Comparison of ENCODE assay signal across 30 cellular contexts in genomic region chr12:109267361-109267760, GRCh38. TPM values are rescaled to one million over a fixed set of nuclear protein-coding genes. Genes with fewer than 3 reads are reported as not detected.
DNase-seq lines count a peak whose midpoint lies in the region; ATAC-seq, FAIRE-seq and TF ChIP-seq lines count a peak whose summit lies in the region.
"Had no signal": no experiment of that assay in that cellular context is flagged by ENCODE, and none has a peak within 500 bp of the region (broad histone marks: within the 10 kb centered on the region; RNA-seq: fewer than 3 reads in every experiment).

No MANE protein-coding gene starts in this region.

- H3K79me2 ChIP-seq in osteoblast (ENCODE audit: insufficient read depth, low read length): no peaks in the 10 kb centered on the region
- no peaks in the 10 kb centered on the region for H3K79me2 ChIP-seq in HepG2 (ENCODE audit: insufficient read depth, low read length)

- H3K36me3 ChIP-seq in HEK293 (ENCODE audit: control insufficient read depth in 2 of 2, insufficient read depth in 1 of 2, low read length in 2 of 2): peaks cover 0 to 19% of the 10 kb centered on the region in 2 experiments; a peak in 2 of 3 replicates
- H3K36me3 ChIP-seq in osteoblast (ENCODE audit: insufficient read depth, low read length): no peaks in the 10 kb centered on the region
- no peaks in the 10 kb centered on the region for H3K36me3 ChIP-seq in uterus
- H3K36me3 ChIP-seq in HepG2 (replicated peaks in 1 of 2; ENCODE audit: control insufficient read depth in 1 of 2, insufficient read depth in 2 of 2, low read length in 2 of 2): peaks cover 0 to 11% of the 10 kb centered on the region in 2 experiments; a peak in 3 of 5 replicates
- H3K36me3 ChIP-seq: BE2C, BLaER1 had no signal

- H4K20me1 ChIP-seq in osteoblast (ENCODE audit: insufficient read depth, low read length) (no peaks in the 10 kb centered on the region), HepG2 (ENCODE audit: insufficient read depth, low read length) (no peaks in the 10 kb centered on the region)
- H4K20me1 ChIP-seq: BLaER1 had no signal

- POLR2A ChIA-PET in HEK293 (lab: Yijun Ruan, JAX): interaction anchor here (1.5 kb wide), 1 partner anchor 11 kb away, joined by 3 read pairs; no protein-coding TSS in a partner anchor
- POLR2A ChIA-PET in HepG2 (lab: Yijun Ruan, JAX): no interaction called here

- no peak overlapping the region for H3K27ac ChIP-seq in HEK293 (ENCODE audit: extremely low read depth, low read depth, low read length)
- H3K27ac ChIP-seq in osteoblast (ENCODE audit: low read depth, low read length): no peak overlapping the region
- peak overlapping the region; percentile 28 to 76 for H3K27ac ChIP-seq in uterus
- no peak overlapping the region for H3K27ac ChIP-seq in HepG2 (ENCODE audit: extremely low read length, insufficient read depth, low read length)
- H3K27ac ChIP-seq: 22Rv1, A549, BLaER1 had no signal

- TF ChIP-seq RAD21 in HepG2 (CRISPR knock-in tag; IDR thresholded peaks at IDR 0.05): no peak

- TF ChIP-seq CTCF in HEK293 (tag by site-specific recombination; IDR thresholded peaks at IDR 0.05): no peak
- TF ChIP-seq CTCF in chondrocyte (IDR thresholded peaks at IDR 0.05): no peak
- TF ChIP-seq CTCF in osteoblast (IDR thresholded peaks at IDR 0.05; ENCODE audit: extremely low read depth, low read depth, low read length): no peak
- TF ChIP-seq CTCF in uterus (IDR thresholded peaks at IDR 0.05): no peak
- no peak for TF ChIP-seq CTCF in HepG2 (CRISPR knock-in tag; IDR thresholded peaks at IDR 0.05)

- no peak overlapping the region for H3K4me2 ChIP-seq in osteoblast (ENCODE audit: insufficient read depth, low read length)
- H3K4me2 ChIP-seq in HepG2 (ENCODE audit: low read depth, low read length): no peak overlapping the region
- H3K4me2 ChIP-seq: A549, BLaER1 had no signal

- H3K27me3 ChIP-seq in osteoblast (ENCODE audit: insufficient read depth, low read length): no peaks in the 10 kb centered on the region
- no peaks in the 10 kb centered on the region for H3K27me3 ChIP-seq in uterus
- no peaks in the 10 kb centered on the region for H3K27me3 ChIP-seq in HepG2 (ENCODE audit: control insufficient read depth in 1 of 2, insufficient read depth in 2 of 2, low read length in 2 of 2)
- H3K27me3 ChIP-seq: BE2C, BLaER1 had no signal

- TF ChIP-seq EP300 in HepG2 (IDR thresholded peaks at IDR 0.05; ENCODE audit: low read depth in 2 of 2, low read length in 2 of 2) (no peak), HepG2 (CRISPR knock-in tag; IDR thresholded peaks at IDR 0.05; ENCODE audit: borderline replicate concordance) (no peak)

- H3K9ac ChIP-seq in HepG2 (ENCODE audit: insufficient read depth, low read depth, low read length): no peak overlapping the region
- H3K9ac ChIP-seq: BLaER1 had no signal

- CTCF ChIA-PET in HEK293 (lab: Yijun Ruan, JAX): interaction anchor here (0.7 to 6.0 kb wide), 4 partner anchors 88 to 318 kb away, joined by 3 to 93 read pairs (median 4); no protein-coding TSS in a partner anchor
- CTCF ChIA-PET in HepG2 (lab: Yijun Ruan, JAX; ENCODE audit: low intra/inter-chr PET ratio, low total read pairs): no interaction called here

- H3K9me3 ChIP-seq in HEK293 (ENCODE audit: control insufficient read depth, insufficient read depth, low read depth, low read length) (no peaks in the 10 kb centered on the region), osteoblast (ENCODE audit: low read depth, low read length) (no peaks in the 10 kb centered on the region), uterus (peaks cover 0 to 6% of the 10 kb centered on the region in 2 donors), HepG2 (ENCODE audit: low read length) (no peaks in the 10 kb centered on the region)
- H3K9me3 ChIP-seq: BE2C, BLaER1 had no signal

- H3K9me3 Mint-ChIP-seq in chondrocyte (ENCODE audit: low read depth): peaks cover 13% of the 10 kb centered on the region
- H3K9me3 Mint-ChIP-seq in stimulated activated memory B cell treated with anti-CD40 and anti-IgM and Interleukin-4, amounts not matched to agents 10 μg/mL and 1 μg/mL and 100 μg/mL, for 72 hours: peaks cover 10% of the 10 kb centered on the region

- peak; percentile 64 for DNase-seq in chondrocyte (ENCODE audit: low spot score)
- DNase-seq in osteoblast (ENCODE audit: insufficient read length, low spot score, missing footprints): peak; percentile 39
- no peak for DNase-seq in uterus
- DNase-seq in NCI-H1417 treated with DMSO at 0.1 percent for 48 hours (lab: John Stamatoyannopoulos, UW): no peak
- DNase-seq in Ammon's horn (ENCODE audit: low spot score): no peak
- DNase-seq in HepG2 (ENCODE audit: low spot score): no peak
- DNase-seq: AML-193; BE2C; C1 segment of cervical spinal cord; CD4-positive, alpha-beta memory T cell; CD4-positive, CD25-positive, alpha-beta regulatory T cell; CD8-positive, alpha-beta memory T cell; COR-L47; DMS 273 treated with DMSO at 0.1 percent for 48 hours; DMS153; DMS53; DMS79; DND-41; EL; GF-D8 had no signal

- H2AFZ ChIP-seq in osteoblast (ENCODE audit: low read length) (no peak overlapping the region), HepG2 (ENCODE audit: low read length) (no peak overlapping the region)

- no peak for FAIRE-seq in HepG2 (lab: Jason Lieb, UNC)
- FAIRE-seq: A549, G401.6, GM12891, GM19239 had no signal

- no peak overlapping the region for H3K27ac Mint-ChIP-seq in chondrocyte (ENCODE audit: unreplicated experiment)
- no peak overlapping the region for H3K27ac Mint-ChIP-seq in stimulated activated memory B cell treated with anti-CD40 and anti-IgM and Interleukin-4, amounts not matched to agents 10 μg/mL and 1 μg/mL and 100 μg/mL, for 72 hours
- H3K27ac Mint-ChIP-seq: CD14-positive monocyte; CD4-positive, CD25-positive, alpha-beta regulatory T cell had no signal

- H3K4me3 ChIP-seq in HEK293 (ENCODE audit: low read depth, low read length): no peak overlapping the region
- no peak overlapping the region for H3K4me3 ChIP-seq in osteoblast (ENCODE audit: insufficient read depth, low read length)
- H3K4me3 ChIP-seq in uterus: no peak overlapping the region
- H3K4me3 ChIP-seq in HepG2 (replicated peaks in 1 of 3; ENCODE audit: insufficient read depth in 1 of 3, low read depth in 2 of 3, low read length in 3 of 3): no peak overlapping the region
- H3K4me3 ChIP-seq: A549, BLaER1 had no signal

- peaks cover 4% of the 10 kb centered on the region for H3K36me3 Mint-ChIP-seq in chondrocyte (ENCODE audit: low read depth)
- peaks cover 22% of the 10 kb centered on the region for H3K36me3 Mint-ChIP-seq in stimulated activated memory B cell treated with anti-CD40 and anti-IgM and Interleukin-4, amounts not matched to agents 10 μg/mL and 1 μg/mL and 100 μg/mL, for 72 hours

- peaks cover under 1% of the 10 kb centered on the region for H3K27me3 Mint-ChIP-seq in chondrocyte (ENCODE audit: low read depth)
- H3K27me3 Mint-ChIP-seq in stimulated activated memory B cell treated with anti-CD40 and anti-IgM and Interleukin-4, amounts not matched to agents 10 μg/mL and 1 μg/mL and 100 μg/mL, for 72 hours: no peaks in the 10 kb centered on the region
- H3K27me3 Mint-ChIP-seq: CD4-positive, alpha-beta memory T cell; CD4-positive, CD25-positive, alpha-beta regulatory T cell had no signal

- intact Hi-C loops in uterus (cut with DNase I; ENCODE audit: low total_unique reads) (loop anchor here (5.0 kb wide), 1 partner anchor 115 kb away; no protein-coding TSS in a partner anchor), HepG2 (cut with micrococcal nuclease; ENCODE audit: unreplicated experiment) (no loop called here)

- no TSS peak for BruUV-seq in HepG2 (replicated peaks; lab: Mats Ljungman, UMichigan)

- H3K4me1 ChIP-seq in HEK293 (ENCODE audit: control insufficient read depth, insufficient read depth, low read length): no peaks in the 10 kb centered on the region
- no peaks in the 10 kb centered on the region for H3K4me1 ChIP-seq in osteoblast (ENCODE audit: insufficient read depth, low read length)
- peaks cover 0 to 10% of the 10 kb centered on the region in 2 donors for H3K4me1 ChIP-seq in uterus
- H3K4me1 ChIP-seq in HepG2 (ENCODE audit: insufficient read depth, low read length): no peaks in the 10 kb centered on the region
- H3K4me1 ChIP-seq: A549, BE2C, BLaER1 had no signal

- H3K4me1 Mint-ChIP-seq in chondrocyte (ENCODE audit: low read depth): peaks cover 3% of the 10 kb centered on the region
- H3K4me1 Mint-ChIP-seq in stimulated activated memory B cell treated with anti-CD40 and anti-IgM and Interleukin-4, amounts not matched to agents 10 μg/mL and 1 μg/mL and 100 μg/mL, for 72 hours: no peaks in the 10 kb centered on the region
- H3K4me1 Mint-ChIP-seq: CD14-positive monocyte; CD4-positive, alpha-beta memory T cell; CD4-positive, CD25-positive, alpha-beta regulatory T cell; CD8-positive, alpha-beta memory T cell had no signal

- H3K4me3 Mint-ChIP-seq in chondrocyte (ENCODE audit: unreplicated experiment): no peak overlapping the region
- H3K4me3 Mint-ChIP-seq in stimulated activated memory B cell treated with anti-CD40 and anti-IgM and Interleukin-4, amounts not matched to agents 10 μg/mL and 1 μg/mL and 100 μg/mL, for 72 hours: no peak overlapping the region
- H3K4me3 Mint-ChIP-seq: CD14-positive monocyte; CD4-positive, alpha-beta memory T cell; CD4-positive, CD25-positive, alpha-beta regulatory T cell; CD8-positive, alpha-beta memory T cell had no signal

- TF ChIP-seq POLR2A in uterus (IDR thresholded peaks at IDR 0.05) (no peak), HepG2 (IDR thresholded peaks at IDR 0.05; ENCODE audit: insufficient read depth in 1 of 2, low read depth in 2 of 2, low read length in 2 of 2) (no peak)

- WGBS in HepG2 (ENCODE audit: low lambda C conversion rate): 94% methylated on average over 3 of the region's 14 CpGs

- in situ Hi-C loops in HepG2 (cut with HindIII; ENCODE audit: extremely low pct_ligation_motif_present, low pct_unique_long_range_greater_than_20kb): no loop called here

- ATAC-seq in stimulated activated memory B cell treated with anti-CD40 and anti-IgM and Interleukin-4, amounts not matched to agents 10 μg/mL and 1 μg/mL and 100 μg/mL, for 72 hours: no peak
- ATAC-seq in HepG2: no peak
- ATAC-seq: A549 had no signal

RNA-seq across cellular contexts. Expression of gene FOXN4, which starts 41.7 kb away (rescaled TPM):
- not detected in 3 replicates for total RNA-seq in chondrocyte
- total RNA-seq in osteoblast: not detected in 2 replicates
- not detected for total RNA-seq in uterus
- total RNA-seq in HepG2 (2016; rRNA removed; fragmentation: Illumina TruSeq; extraction: Trizol): 0.11 and 0.13 TPM in 2 replicates
- not detected in 2 replicates for total RNA-seq in HepG2 (2016; cell fraction: cytosol; rRNA removed; fragmentation: Illumina TruSeq; extraction: Trizol; ENCODE audit: low read depth)
- total RNA-seq in HepG2 (2016; cell fraction: insoluble cytoplasmic fraction; rRNA removed; fragmentation: Illumina TruSeq; extraction: Trizol): 0.04 and 0.12 TPM in 2 replicates
- total RNA-seq in HepG2 (2016; cell fraction: membrane; rRNA removed; fragmentation: Illumina TruSeq; extraction: Trizol): 0.14 and 0.22 TPM in 2 replicates
- not detected in 2 replicates for total RNA-seq in HepG2 (2016; cell fraction: nucleus; rRNA removed; fragmentation: Illumina TruSeq; extraction: Trizol)
- not detected in 2 replicates for polyA plus RNA-seq in HepG2 (2011; rRNA removed)
- polyA plus RNA-seq in HepG2 (2011; cell fraction: cytosol; rRNA removed): not detected in 2 replicates
- 0.13 TPM in 1 of 2 replicates, not detected in the other for polyA plus RNA-seq in HepG2 (2011; cell fraction: nucleus; rRNA removed)
- polyA plus RNA-seq in HepG2 (2012): not detected in 2 replicates
- 0.03 TPM in 1 of 2 replicates, not detected in the other for polyA plus RNA-seq in HepG2 (2016; cell fraction: cytosol; fragmentation: Illumina TruSeq; extraction: Trizol; ENCODE audit: low read depth)
- polyA plus RNA-seq in HepG2 (2016; cell fraction: insoluble cytoplasmic fraction; fragmentation: Illumina TruSeq; extraction: Trizol; ENCODE audit: low read depth): 0.21 and 0.37 TPM in 2 replicates
- polyA plus RNA-seq in HepG2 (2016; cell fraction: membrane; fragmentation: Illumina TruSeq; extraction: Trizol; ENCODE audit: low read depth): 0.07 TPM in 2 replicates
- 0.41 TPM in 1 of 2 replicates, not detected in the other for polyA plus RNA-seq in HepG2 (2016; cell fraction: nucleus; fragmentation: Illumina TruSeq; extraction: Trizol; ENCODE audit: insufficient read depth, low read depth)
- 0.33 TPM in 1 of 2 replicates, not detected in the other for polyA minus RNA-seq in HepG2 (2011; rRNA and poly(A)+ RNA removed; ENCODE audit: low replicate concordance)
- not detected in 2 replicates for polyA minus RNA-seq in HepG2 (2011; cell fraction: cytosol; rRNA and poly(A)+ RNA removed)
- polyA minus RNA-seq in HepG2 (2011; cell fraction: nucleus; rRNA and poly(A)+ RNA removed): not detected in 2 replicates
- total RNA-seq: A172; CD4-positive, alpha-beta memory T cell; CD4-positive, CD25-positive, alpha-beta regulatory T cell; CD8-positive, alpha-beta memory T cell had no signal
- polyA plus RNA-seq: CD14-positive monocyte; CD4-positive, alpha-beta memory T cell; CD8-positive, alpha-beta memory T cell had no signal

Comparison
In these comparisons a context has a peak if more than half of its experiments do, and no peak if none do; other contexts are left out.
1. H3K27ac ChIP-seq: peak in uterus (2 of 2); none in HEK293 (single experiment), osteoblast (single experiment) and HepG2 (single experiment).
2. DNase-seq: peak in chondrocyte (single experiment) and osteoblast (single experiment); none in uterus (0 of 2), NCI-H1417 treated with DMSO at 0.1 percent for 48 hours (single experiment), Ammon's horn (single experiment) and HepG2 (single experiment).